In genomic region chr1:84385347-84385746, GRCh38 we compare ENCODE assay signal across 22 cellular contexts. TPM values are rescaled to one million over a fixed set of nuclear protein-coding genes. Genes with fewer than 3 reads are reported as not detected.
"Had no signal": no experiment of that assay in that cellular context is flagged by ENCODE, and none has a peak within 500 bp of the region (broad histone marks: within the 10 kb centered on the region; RNA-seq: fewer than 3 reads in every experiment).

No MANE protein-coding gene starts in this region.

- H3K27ac ChIP-seq: KMS-11, SJSA1 had no signal

- DNase-seq: Kasumi-1, MM.1S, NCI-H1092 treated with DMSO at 0.1 percent for 48 hours, NCI-H1436, NCI-H1694 treated with DMSO at 0.1 percent for 48 hours, NCI-H1930, NCI-H2081, NCI-H2107, NCI-H2171 treated with DMSO at 0.1 percent for 48 hours, NCI-H226, NCI-H446, NCI-H510A, NCI-H524 treated with DMSO at 0.1 percent for 48 hours, NCI-H774, Right ventricle myocardium superior, RPMI8226, SIG-M5, T-helper 2 cell had no signal

- ATAC-seq: K562 had no signal

- H3K4me3 ChIP-seq: K562, SJSA1 had no signal

- H3K9ac ChIP-seq: KMS-11 had no signal

- H3K36me3 ChIP-seq: SJSA1 had no signal

- H3K9me3 ChIP-seq: SJSA1 had no signal

- H3K27me3 ChIP-seq: SJSA1 had no signal

- H3K4me2 ChIP-seq: KMS-11 had no signal

RNA-seq across cellular contexts. Expression of gene DNASE2B, which starts 12.9 kb away (rescaled TPM):
- polyA plus RNA-seq: IgD-negative memory B cell, K562 had no signal
